ENCODE assay signal across 17 cellular contexts in genomic region chr2:240571314-240571973, GRCh38. TPM values are rescaled to one million over a fixed set of nuclear protein-coding genes. Genes with fewer than 3 reads are reported as not detected.
A peak's percentile ranks its signal among the peaks of the same experiment; 100 is the strongest.
DNase-seq lines count a peak whose midpoint lies in the region; ATAC-seq and TF ChIP-seq lines count a peak whose summit lies in the region.
"Had no signal": no experiment of that assay in that cellular context is flagged by ENCODE, and none has a peak within 500 bp of the region (broad histone marks: within the 10 kb centered on the region; RNA-seq: fewer than 3 reads in every experiment).

No MANE protein-coding gene starts in this region.

- H4K20me1 ChIP-seq in Loucy (ENCODE audit: insufficient read depth, low read length, poor library complexity, severe bottlenecking) (peaks cover 32% of the 10 kb centered on the region), H9 (ENCODE audit: control insufficient read depth, insufficient read depth, insufficient read length) (no peaks in the 10 kb centered on the region)

- H3K79me1 ChIP-seq in H9 (ENCODE audit: insufficient read depth, low read depth, low read length, poor library complexity, severe bottlenecking) = no peaks in the 10 kb centered on the region

- DNase-seq in BE2C = peak; percentile 3
- DNase-seq in naive thymus-derived CD8-positive, alpha-beta T cell = peak in 2 of 10 donors; percentile 0 to 46
- no peak for DNase-seq in H9
- no peak for DNase-seq in ureter (ENCODE audit: low spot score)
- DNase-seq in NCI-H1105 treated with DMSO at 0.1 percent for 48 hours (lab: John Stamatoyannopoulos, UW) = no peak
- DNase-seq: activated T-cell treated with anti-CD3 and anti-CD28 coated beads, Interleukin-2, amount 50 U/mL, for 4 hours; AML-193; effector CD4-positive, alpha-beta T cell; mesendoderm; NCI-H1694; NCI-H774 had no signal

- peak overlapping the region in 1 of 5 experiments; percentile 8 for H3K4me3 Mint-ChIP-seq in brain
- H3K4me3 Mint-ChIP-seq in naive thymus-derived CD8-positive, alpha-beta T cell = peak overlapping the region in 8 of 10 donors; percentile 27 to 77 (median 46)
- H3K4me3 Mint-ChIP-seq in H9 = no peak overlapping the region; a peak in 1 of 5 replicates

- H3K23me2 ChIP-seq in H9 (ENCODE audit: insufficient read length, low read depth, low read length, poor library complexity, severe bottlenecking) = peaks cover 11% of the 10 kb centered on the region

- H3K14ac ChIP-seq in H9 (ENCODE audit: insufficient read depth, low read length) = no peak overlapping the region

- H3K4me2 ChIP-seq in Loucy (ENCODE audit: low read depth, low read length, poor library complexity, severe bottlenecking) (peak overlapping the region; percentile 94), H9 (ENCODE audit: insufficient read depth, insufficient read length, low read length) (no peak overlapping the region)
- H3K4me2 ChIP-seq: KMS-11 had no signal

- H4K8ac ChIP-seq in H9 (replicated peaks; ENCODE audit: insufficient read length, low read depth, low read length) = no peak overlapping the region

- H2AK5ac ChIP-seq in H9 (ENCODE audit: insufficient read length, low read length) = no peak overlapping the region

- 80 to 95% methylated on average over 4 to 6 of the region's 18 CpGs for WGBS in gastroesophageal sphincter (ENCODE audit: low coverage in 1 of 2), 2 donors
- WGBS in H9 (ENCODE audit: extremely low coverage, insufficient read length, low lambda C conversion rate) = no CpG with 5 or more reads among the region's 18 CpGs

- no peak overlapping the region for H4K91ac ChIP-seq in H9 (ENCODE audit: insufficient read length, low read depth, low read length)

- no peak for TF ChIP-seq CTCF in BE2C (IDR thresholded peaks at IDR 0.05; ENCODE audit: low read depth, low read length)
- TF ChIP-seq CTCF in Loucy (conservative IDR thresholded peaks at IDR 0.05; ENCODE audit: low read length) = no peak
- TF ChIP-seq CTCF in brain (conservative IDR thresholded peaks at IDR 0.05) = no peak
- TF ChIP-seq CTCF in gastroesophageal sphincter (IDR thresholded peaks at IDR 0.05) = no peak
- TF ChIP-seq CTCF in H9 (conservative IDR thresholded peaks at IDR 0.05) = no peak

- H3K9me2 ChIP-seq in Loucy (replicated peaks; ENCODE audit: low read depth, low read length) = no peaks in the 10 kb centered on the region

- no peak overlapping the region for H3T11ph ChIP-seq in H9 (ENCODE audit: low read length)

- no peak overlapping the region for H3K56ac ChIP-seq in H9 (ENCODE audit: insufficient read length, low read depth, low read length)

- H3K4me1 ChIP-seq in BE2C (peaks cover 11% of the 10 kb centered on the region), Loucy (ENCODE audit: insufficient read depth, low read length, poor library complexity, severe bottlenecking) (peaks cover 32% of the 10 kb centered on the region), gastroesophageal sphincter (peaks cover 4 to 50% (median 31%) of the 10 kb centered on the region in 3 donors), H9 (ENCODE audit: insufficient read depth, low read length) (peaks cover 2% of the 10 kb centered on the region; the same call in 1 of the 2 replicates)

- H2AFZ ChIP-seq in Loucy (ENCODE audit: low read length) = no peak overlapping the region
- no peak overlapping the region for H2AFZ ChIP-seq in H9 (ENCODE audit: low read length)
- H2AFZ ChIP-seq: parathyroid adenoma had no signal

- no peaks in the 10 kb centered on the region for H3K9me3 Mint-ChIP-seq in brain
- no peaks in the 10 kb centered on the region for H3K9me3 Mint-ChIP-seq in naive thymus-derived CD8-positive, alpha-beta T cell
- no peaks in the 10 kb centered on the region for H3K9me3 Mint-ChIP-seq in H9
- H3K9me3 Mint-ChIP-seq: activated T-cell treated with anti-CD3 and anti-CD28 coated beads, Interleukin-2, amount 50 U/mL, for 4 hours had no signal

- H3K23ac ChIP-seq in H9 (ENCODE audit: insufficient read length, low read depth, low read length) = no peak overlapping the region

- H3K4ac ChIP-seq in H9 (ENCODE audit: low read depth, low read length) = no peak overlapping the region

- peaks cover 10% of the 10 kb centered on the region for H3K36me3 ChIP-seq in BE2C
- no peaks in the 10 kb centered on the region for H3K36me3 ChIP-seq in Loucy (ENCODE audit: insufficient read depth, low read length)
- H3K36me3 ChIP-seq in gastroesophageal sphincter = peaks cover 0 to 52% of the 10 kb centered on the region in 2 donors

- H3K36me3 Mint-ChIP-seq in brain (no peaks in the 10 kb centered on the region), H9 (ENCODE audit: insufficient read depth in 1 of 3, low read depth in 3 of 3) (peaks cover 0 to 2% (median 0%) of the 10 kb centered on the region in 3 experiments; a peak in 1 of 7 replicates)
- H3K36me3 Mint-ChIP-seq in naive thymus-derived CD8-positive, alpha-beta T cell = peaks cover 0 to 10% (median 0%) of the 10 kb centered on the region in 3 donors

- H3K9me3 ChIP-seq in BE2C = no peaks in the 10 kb centered on the region
- no peaks in the 10 kb centered on the region for H3K9me3 ChIP-seq in Loucy (ENCODE audit: insufficient read depth, low read depth, low read length)
- H3K9me3 ChIP-seq in gastroesophageal sphincter = no peaks in the 10 kb centered on the region
- no peaks in the 10 kb centered on the region for H3K9me3 ChIP-seq in H9 (ENCODE audit: control insufficient read depth, low read depth, low read length)

- H3K4me3 ChIP-seq in BE2C (ENCODE audit: low read depth, low read length) (no peak overlapping the region), Loucy (ENCODE audit: low read length, poor library complexity, severe bottlenecking) (no peak overlapping the region), gastroesophageal sphincter (no peak overlapping the region)
- H3K4me3 ChIP-seq: SJSA1 had no signal

- H2BK12ac ChIP-seq in H9 (ENCODE audit: insufficient read length, low read depth, low read length) = no peak overlapping the region

- H3K18ac ChIP-seq in H9 (ENCODE audit: insufficient read length, low read depth, low read length) = no peak overlapping the region

- H3K9ac ChIP-seq in Loucy (ENCODE audit: low read depth, low read length, poor library complexity, severe bottlenecking) (peak overlapping the region; percentile 82), H9 (ENCODE audit: extremely low read depth, insufficient read length, low read length) (no peak overlapping the region)
- H3K9ac ChIP-seq: KMS-11, parathyroid adenoma had no signal

- H3K79me2 ChIP-seq in Loucy (ENCODE audit: insufficient read depth, low read length) (peaks cover 51% of the 10 kb centered on the region), H9 (ENCODE audit: insufficient read depth, low read length) (no peaks in the 10 kb centered on the region; the same call in 1 of the 2 replicates)
- H3K79me2 ChIP-seq: parathyroid adenoma had no signal

- H3K4me1 Mint-ChIP-seq in brain = peaks cover 33% of the 10 kb centered on the region
- H3K4me1 Mint-ChIP-seq in naive thymus-derived CD8-positive, alpha-beta T cell = peaks cover 25 to 46% (median 38%) of the 10 kb centered on the region in 4 donors
- H3K4me1 Mint-ChIP-seq in H9 = peaks cover 8 to 9% of the 10 kb centered on the region in 2 experiments

- no peak overlapping the region for H2BK20ac ChIP-seq in H9 (ENCODE audit: low read depth, low read length, poor library complexity, severe bottlenecking)

- H3F3A ChIP-seq in Loucy (ENCODE audit: low read depth) = no peaks in the 10 kb centered on the region

- no peak overlapping the region for H2BK15ac ChIP-seq in H9 (ENCODE audit: low read depth, low read length)

- TF ChIP-seq POLR2A in gastroesophageal sphincter (IDR thresholded peaks at IDR 0.05) = no peak

- no peak for ATAC-seq in naive thymus-derived CD8-positive, alpha-beta T cell
- no peak for ATAC-seq in gastroesophageal sphincter
- ATAC-seq: activated T-cell treated with anti-CD3 and anti-CD28 coated beads, Interleukin-2, amount 50 U/mL, for 4 hours had no signal

- H3K27me3 ChIP-seq in BE2C (no peaks in the 10 kb centered on the region), Loucy (ENCODE audit: insufficient read depth, low read length, poor library complexity, severe bottlenecking) (no peaks in the 10 kb centered on the region), gastroesophageal sphincter (no peaks in the 10 kb centered on the region), H9 (ENCODE audit: insufficient read depth, low read length) (peaks cover 20% of the 10 kb centered on the region)
- H3K27me3 ChIP-seq: SJSA1 had no signal

- no peak for TF ChIP-seq EP300 in gastroesophageal sphincter (IDR thresholded peaks at IDR 0.05)

- no peaks in the 10 kb centered on the region for H3K27me3 Mint-ChIP-seq in brain
- H3K27me3 Mint-ChIP-seq in naive thymus-derived CD8-positive, alpha-beta T cell = no peaks in the 10 kb centered on the region
- peaks cover 24% of the 10 kb centered on the region for H3K27me3 Mint-ChIP-seq in H9 (ENCODE audit: low read depth)

- H3K27ac ChIP-seq in gastroesophageal sphincter = no peak overlapping the region
- no peak overlapping the region for H3K27ac ChIP-seq in H9 (ENCODE audit: insufficient read length, low read depth, low read length)
- H3K27ac ChIP-seq: KMS-11, parathyroid adenoma, SJSA1 had no signal

- no peak overlapping the region for H2BK5ac ChIP-seq in H9 (ENCODE audit: insufficient read length, low read length)

- POLR2A ChIA-PET in naive thymus-derived CD8-positive, alpha-beta T cell (lab: Charles Lee) = interaction anchor here (0.9 to 19.2 kb wide), 3 partner anchors 12 to 23 kb away, joined by 3 to 461 read pairs (median 99); partner anchors contain the start of genes ANKMY1, CAPN10 and DUSP28

- H4K5ac ChIP-seq in H9 (ENCODE audit: insufficient read length, low read depth, low read length) = no peak overlapping the region

- no peak overlapping the region for H2BK120ac ChIP-seq in H9 (ENCODE audit: low read depth, low read length, poor library complexity, severe bottlenecking)

- H3K27ac Mint-ChIP-seq in brain (peak overlapping the region in 3 of 5 experiments; percentile 20 to 75 (median 46)), H9 (no peak overlapping the region)
- H3K27ac Mint-ChIP-seq in naive thymus-derived CD8-positive, alpha-beta T cell = peak overlapping the region in 8 of 10 donors; percentile 31 to 88 (median 59)

RNA-seq across cellular contexts. Expression of gene RNPEPL1, which starts 3.2 kb away (rescaled TPM):
- 44.6 TPM for polyA plus RNA-seq in BE2C (2012; ENCODE audit: insufficient read depth, insufficient read length, low read depth)
- 48.5 TPM for polyA plus RNA-seq in brain (ENCODE audit: insufficient read depth, low read depth, low replicate concordance)
- total RNA-seq in naive thymus-derived CD8-positive, alpha-beta T cell = 100 to 1,000 TPM; 121 to 123 TPM
- 10 to 100 TPM; 17.8 to 67.0 (median 39.8) TPM for polyA plus RNA-seq in naive thymus-derived CD8-positive, alpha-beta T cell
- total RNA-seq in gastroesophageal sphincter = 100 to 1,000 TPM in 1 of 4 donors, 10 to 100 TPM in 3; 49.1 to 127 (median 55.5) TPM
- total RNA-seq in H9 (2021) = 22.5 and 24.7 TPM in 2 replicates
- total RNA-seq in ureter = 57.3 TPM

RNA-seq across cellular contexts. Expression of gene DUSP28, which starts 11.3 kb away (rescaled TPM):
- polyA plus RNA-seq in BE2C (2012; ENCODE audit: insufficient read depth, insufficient read length, low read depth) = 14.7 TPM
- polyA plus RNA-seq in brain (ENCODE audit: insufficient read depth, low read depth, low replicate concordance) = 6.3 TPM
- 10 to 100 TPM; 23.2 to 24.0 TPM for total RNA-seq in naive thymus-derived CD8-positive, alpha-beta T cell
- polyA plus RNA-seq in naive thymus-derived CD8-positive, alpha-beta T cell = 10 to 100 TPM; 18.8 to 23.9 (median 22.9) TPM
- total RNA-seq in gastroesophageal sphincter (1 to 10 TPM; 3.0 to 5.3 (median 4.0) TPM), H9 (2021) (1.6 and 2.9 TPM in 2 replicates), ureter (6.2 TPM)

RNA-seq across cellular contexts. Expression of gene ANKMY1, which starts 13.7 kb away (rescaled TPM):
- 4.5 TPM for polyA plus RNA-seq in BE2C (2012; ENCODE audit: insufficient read depth, insufficient read length, low read depth)
- 7.0 TPM for polyA plus RNA-seq in brain (ENCODE audit: insufficient read depth, low read depth, low replicate concordance)
- 10 to 100 TPM; 69.1 to 69.7 TPM for total RNA-seq in naive thymus-derived CD8-positive, alpha-beta T cell
- polyA plus RNA-seq in naive thymus-derived CD8-positive, alpha-beta T cell = 10 to 100 TPM in 2 of 3 donors, 1 to 10 TPM in 1; 9.1 to 16.8 (median 10.3) TPM
- total RNA-seq in gastroesophageal sphincter (10 to 100 TPM in 1 of 4 donors, 1 to 10 TPM in 3; 7.0 to 12.0 (median 8.9) TPM), H9 (2021) (8.6 and 13.7 TPM in 2 replicates), ureter (52.8 TPM)

RNA-seq across cellular contexts. Expression of gene CAPN10, which starts 15.1 kb away (rescaled TPM):
- polyA plus RNA-seq in BE2C (2012; ENCODE audit: insufficient read depth, insufficient read length, low read depth) = 80.2 TPM
- polyA plus RNA-seq in brain (ENCODE audit: insufficient read depth, low read depth, low replicate concordance) = 15.8 TPM
- 10 to 100 TPM; 91.1 to 93.2 TPM for total RNA-seq in naive thymus-derived CD8-positive, alpha-beta T cell
- polyA plus RNA-seq in naive thymus-derived CD8-positive, alpha-beta T cell = 10 to 100 TPM in 1 of 3 donors, 1 to 10 TPM in 2; 6.7 to 21.4 (median 9.8) TPM
- total RNA-seq in gastroesophageal sphincter (10 to 100 TPM; 19.2 to 34.7 (median 23.2) TPM), H9 (2021) (45.0 and 47.4 TPM in 2 replicates), ureter (34.4 TPM)

RNA-seq across cellular contexts. Expression of gene GPR35, which starts 53.8 kb away (rescaled TPM):
- 0.43 TPM for polyA plus RNA-seq in BE2C (2012; ENCODE audit: insufficient read depth, insufficient read length, low read depth)
- 1.5 TPM for polyA plus RNA-seq in brain (ENCODE audit: insufficient read depth, low read depth, low replicate concordance)
- total RNA-seq in naive thymus-derived CD8-positive, alpha-beta T cell = 1 to 10 TPM; 8.9 to 9.8 TPM
- polyA plus RNA-seq in naive thymus-derived CD8-positive, alpha-beta T cell = 1 to 10 TPM; 1.3 to 1.7 (median 1.6) TPM
- 1 to 10 TPM in 3 of 4 donors, under 1 TPM in 1; 0.93 to 2.3 (median 1.9) TPM for total RNA-seq in gastroesophageal sphincter
- total RNA-seq in H9 (2021) = 0.66 and 1.4 TPM in 2 replicates
- total RNA-seq in ureter = 1.6 TPM

Comparison
In these comparisons a context has a peak if more than half of its experiments do, and no peak if none do; other contexts are left out.
1. H3K27ac Mint-ChIP-seq: peak in brain (3 of 5) and naive thymus-derived CD8-positive, alpha-beta T cell (8 of 10); none in H9 (0 of 3).
2. H3K4me3 Mint-ChIP-seq: peak in naive thymus-derived CD8-positive, alpha-beta T cell (8 of 10); none in H9 (0 of 2).